Comparison of ENCODE assay signal across 12 cellular contexts in the genomic region with DNA sequence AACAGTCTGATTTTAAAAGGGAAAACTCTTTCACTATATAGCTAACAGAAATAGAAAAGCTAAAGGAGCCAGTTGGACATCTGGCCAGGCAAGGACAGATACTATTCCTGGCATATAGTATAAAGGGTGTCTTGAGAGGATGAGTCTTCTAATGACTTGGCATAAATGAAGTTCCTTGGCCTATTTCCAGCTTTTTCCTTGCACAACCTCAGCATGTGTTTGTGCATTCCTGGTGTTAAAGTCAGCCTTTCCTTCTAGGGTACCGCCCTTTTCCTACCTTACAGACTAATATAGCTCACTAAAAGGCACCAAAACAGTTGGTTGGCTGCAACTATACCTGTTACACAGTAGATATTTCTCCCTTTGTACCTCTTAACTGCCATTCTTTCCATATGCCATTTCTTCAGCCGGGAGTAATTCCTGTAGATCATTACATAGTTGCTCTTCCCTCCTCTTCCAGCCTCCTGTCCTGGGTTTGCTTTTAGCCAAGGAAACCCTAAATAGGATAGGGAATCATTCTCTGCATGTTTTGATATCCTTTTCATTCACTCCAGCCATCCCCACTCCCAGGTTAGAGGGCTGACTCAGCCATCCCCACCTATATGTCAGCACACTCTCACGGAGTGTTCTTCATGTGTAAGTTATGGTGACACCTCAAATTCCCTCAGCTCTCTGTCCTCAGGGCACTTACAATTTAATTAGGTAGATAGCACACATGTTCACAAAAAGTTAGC.
DNase-seq lines count a peak whose midpoint lies in the region; ATAC-seq and TF ChIP-seq lines count a peak whose summit lies in the region.
"Had no signal": no experiment of that assay in that cellular context is flagged by ENCODE, and none has a peak within 500 bp of the region (broad histone marks: within the 10 kb centered on the region; RNA-seq: fewer than 3 reads in every experiment).

No MANE protein-coding gene starts in this region.

- ATAC-seq in HG02678 (IDR thresholded peaks at IDR 0.05; ENCODE audit: unreplicated experiment): no peak
- ATAC-seq: stimulated activated effector memory CD8-positive, alpha-beta T cell treated with anti-CD3 and anti-CD28 coated beads, Interleukin-12 subunit alpha, Interleukin-12 subunit beta, amount 100 ng/mL, for 72 hours had no signal

- H3K4me1 ChIP-seq in suprapubic skin (peaks cover 14% of the 10 kb centered on the region), thyroid gland (peaks cover 4% of the 10 kb centered on the region in 2 donors)
- H3K4me1 ChIP-seq: pancreas had no signal

- DNase-seq in HFF-Myc (ENCODE audit: extremely low read depth, low read depth) (peak; percentile 99), T1000 (lab: John Stamatoyannopoulos, UW) (peak; percentile 27), foreskin fibroblast (peak; percentile 98 to 99), suprapubic skin (ENCODE audit: low spot score in 2 of 2) (peak in 1 of 2 donors; percentile 48), thyroid gland (no peak), OCI-M1 (lab: John Stamatoyannopoulos, UW) (no peak)
- DNase-seq: activated naive CD4-positive, alpha-beta T cell treated with anti-CD3 and anti-CD28 coated beads, Interleukin-2, amount 10 ng/mL, durations not matched to agents 7 days and 5 days; NCI-H1105 had no signal

- TF ChIP-seq POLR2A in suprapubic skin (IDR thresholded peaks at IDR 0.05) (no peak), thyroid gland (IDR thresholded peaks at IDR 0.05) (no peak)

- TF ChIP-seq EP300 in suprapubic skin (IDR thresholded peaks at IDR 0.05): no peak

- peak overlapping the region; percentile 16 for H3K27ac ChIP-seq in suprapubic skin
- H3K27ac ChIP-seq in thyroid gland: no peak overlapping the region
- H3K27ac ChIP-seq: pancreas, VCaP had no signal

- H3K36me3 ChIP-seq in suprapubic skin: no peaks in the 10 kb centered on the region
- H3K36me3 ChIP-seq in thyroid gland: no peaks in the 10 kb centered on the region
- H3K36me3 ChIP-seq: pancreas had no signal

- no peak for TF ChIP-seq CTCF in HFF-Myc (IDR thresholded peaks at IDR 0.05; ENCODE audit: low read depth, low read length, missing control alignments)
- no peak for TF ChIP-seq CTCF in foreskin fibroblast (IDR thresholded peaks at IDR 0.05; ENCODE audit: low read depth, low read length)
- TF ChIP-seq CTCF in suprapubic skin (IDR thresholded peaks at IDR 0.05): no peak
- no peak for TF ChIP-seq CTCF in thyroid gland (IDR thresholded peaks at IDR 0.05)

- H3K9me3 ChIP-seq in suprapubic skin (no peaks in the 10 kb centered on the region), thyroid gland (no peaks in the 10 kb centered on the region)
- H3K9me3 ChIP-seq: pancreas had no signal

- H3K4me3 ChIP-seq in HFF-Myc (replicated peaks; ENCODE audit: low read depth, low read length): no peak overlapping the region
- no peak overlapping the region for H3K4me3 ChIP-seq in foreskin fibroblast (ENCODE audit: low read depth in 1 of 2, low read length in 2 of 2)
- no peak overlapping the region for H3K4me3 ChIP-seq in suprapubic skin
- H3K4me3 ChIP-seq in thyroid gland (replicated peaks in 1 of 3): no peak overlapping the region
- H3K4me3 ChIP-seq: pancreas had no signal

- H3K27me3 ChIP-seq in suprapubic skin (no peaks in the 10 kb centered on the region), thyroid gland (no peaks in the 10 kb centered on the region)
- H3K27me3 ChIP-seq: pancreas had no signal

- intact Hi-C loops in thyroid gland (cut with DNase I): no loop called here

- 53% methylated on average over 3 of the region's 3 CpGs for WGBS in suprapubic skin
- WGBS in thyroid gland, 2 donors: 88 to 89% methylated on average over 3 of the region's 3 CpGs

Comparison
In these comparisons a context has a peak if more than half of its experiments do, and no peak if none do; other contexts are left out.
1. DNase-seq: peak in HFF-Myc (single experiment), T1000 (single experiment) and foreskin fibroblast (2 of 2); none in thyroid gland (0 of 2) and OCI-M1 (single experiment).